ENCODE assay signal across 23 cellular contexts in the genomic region with DNA sequence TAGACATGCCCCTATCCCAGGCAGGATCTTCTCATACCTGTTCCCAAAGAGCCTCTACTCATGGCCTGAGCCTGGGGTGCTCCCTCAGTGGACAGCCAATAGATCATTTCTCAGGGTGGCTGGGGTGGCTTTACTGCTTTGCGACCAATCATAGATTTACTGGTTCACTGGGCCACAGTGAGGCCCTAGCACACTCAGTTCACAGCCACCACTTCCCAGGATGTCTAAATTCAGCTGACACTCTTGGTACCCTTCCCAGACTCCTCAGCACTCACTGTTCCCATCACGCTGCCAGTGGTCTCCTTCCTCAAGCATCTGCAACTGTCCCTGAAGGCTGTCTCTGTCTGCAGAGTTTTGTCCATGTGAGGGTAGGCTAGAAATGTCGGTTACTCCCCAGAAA. TPM values are rescaled to one million over a fixed set of nuclear protein-coding genes. Genes with fewer than 3 reads are reported as not detected.
"Had no signal": no experiment of that assay in that cellular context is flagged by ENCODE, and none has a peak within 500 bp of the region (broad histone marks: within the 10 kb centered on the region; RNA-seq: fewer than 3 reads in every experiment).

No MANE protein-coding gene starts in this region.

- DNase-seq: activated B cell treated with CpG ODN at 0.5 μM for 24 hours; activated CD4-positive, alpha-beta T cell treated with anti-CD3 and anti-CD28 coated beads for 36 hours; activated CD4-positive, alpha-beta T cell treated with anti-CD3 and anti-CD28 coated beads, Interleukin-2, amount 50 U/mL, for 4 hours; activated gamma-delta T cell; activated naive CD4-positive, alpha-beta T cell treated with anti-CD3 and anti-CD28 coated beads, Interleukin-2, amount 50 U/mL, for 16 hours; activated naive CD8-positive, alpha-beta T cell treated with anti-CD3 and anti-CD28 coated beads, Interleukin-2, amount 50 U/mL, for 24 hours; activated T-cell treated with anti-CD3 and anti-CD28 coated beads for 4 hours; effector CD4-positive, alpha-beta T cell; glutamatergic neuron; mesendoderm; mucosa of descending colon; nephron progenitor cell; right lobe of liver; small intestine; stimulated activated CD4-positive, alpha-beta T cell treated with anti-CD3 and anti-CD28 coated beads, Interleukin-2, amount 100 ng/mL, for 24 hours; stimulated activated naive B cell treated with anti-CD40 and anti-IgM and Interleukin-4, amounts not matched to agents 10 μg/mL and 1 μg/mL and 100 μg/mL, for 72 hours; upper lobe of left lung had no signal

- H3K4me3 ChIP-seq: cardiac muscle cell, mucosa of descending colon, right lobe of liver, thoracic aorta, upper lobe of left lung had no signal

- H3K36me3 ChIP-seq: cardiac muscle cell, right lobe of liver, thoracic aorta, upper lobe of left lung had no signal

- H3K27me3 ChIP-seq: cardiac muscle cell, foreskin keratinocyte, right lobe of liver, upper lobe of left lung had no signal

- FAIRE-seq: endometrium, small intestine had no signal

- H3K27ac ChIP-seq: cardiac muscle cell, foreskin keratinocyte, parathyroid adenoma, right lobe of liver, thoracic aorta, upper lobe of left lung had no signal

- ATAC-seq: activated CD4-positive, alpha-beta T cell treated with anti-CD3 and anti-CD28 coated beads for 36 hours; activated naive CD8-positive, alpha-beta T cell treated with anti-CD3 and anti-CD28 coated beads, Interleukin-2, amount 50 U/mL, for 24 hours; foreskin keratinocyte; mucosa of descending colon; right lobe of liver; stimulated activated naive B cell treated with anti-CD40 and anti-IgM and Interleukin-4, amounts not matched to agents 10 μg/mL and 1 μg/mL and 100 μg/mL, for 72 hours had no signal

- H2AFZ ChIP-seq: parathyroid adenoma had no signal

- H3K4me1 ChIP-seq: foreskin keratinocyte, parathyroid adenoma, right lobe of liver, upper lobe of left lung had no signal

- H3K9ac ChIP-seq: parathyroid adenoma had no signal

- H3K9me3 ChIP-seq: mucosa of descending colon, right lobe of liver, thoracic aorta, upper lobe of left lung had no signal

RNA-seq across cellular contexts. Expression of a gene that starts 50.6 kb away (rescaled TPM):
- total RNA-seq: activated CD8-positive, alpha-beta memory T cell treated with anti-CD3 and anti-CD28 coated beads for 36 hours had no signal
